In genomic region chr5:32232441-32233219, GRCh38 we compare ENCODE assay signal across 8 cellular contexts.
DNase-seq lines count a peak whose midpoint lies in the region; ATAC-seq and TF ChIP-seq lines count a peak whose summit lies in the region.

No MANE protein-coding gene starts in this region.

- ATAC-seq in GM18870 (IDR thresholded peaks at IDR 0.05; ENCODE audit: unreplicated experiment) (peak; percentile 74), HG03135 (IDR thresholded peaks at IDR 0.05; ENCODE audit: unreplicated experiment) (peak; percentile 84)

- H3K27me3 ChIP-seq in layer of hippocampus (ENCODE audit: control insufficient read depth, insufficient read depth, low read length), result no peaks in the 10 kb centered on the region

- no peak overlapping the region for H3K4me3 ChIP-seq in AG09309 (ENCODE audit: control insufficient read depth, low read depth, low read length)

- DNase-seq in AG09309 (ENCODE audit: low read depth), result peak; percentile 20
- DNase-seq in NCI-H226, result peak; percentile 14
- DNase-seq in activated CD4-positive, alpha-beta T cell treated with anti-CD3 and anti-CD28 coated beads for 1 hour, result peak; percentile 65
- peak; percentile 92 for DNase-seq in cerebellar cortex (ENCODE audit: low spot score)
- DNase-seq in stimulated activated CD4-positive, alpha-beta T cell treated with anti-CD3 and anti-CD28 coated beads, Interleukin-1b, Interleukin-23, amount 100 ng/mL, for 48 hours, result peak; percentile 75

- H3K27ac ChIP-seq in layer of hippocampus (ENCODE audit: low read depth, low read length), result peak overlapping the region; percentile 27

- peak; percentile 87 for TF ChIP-seq CTCF in AG09309 (IDR thresholded peaks at IDR 0.05; ENCODE audit: control insufficient read depth, insufficient read depth, low read depth, low read length, missing control alignments)

Comparison
In these comparisons a context has a peak if more than half of its experiments do, and no peak if none do; other contexts are left out.
1. DNase-seq: peak in every context shown above with its lines; median percentile 92 in cerebellar cortex; 75 in stimulated activated CD4-positive, alpha-beta T cell treated with anti-CD3 and anti-CD28 coated beads, Interleukin-1b, Interleukin-23, amount 100 ng/mL, for 48 hours; 65 in activated CD4-positive, alpha-beta T cell treated with anti-CD3 and anti-CD28 coated beads for 1 hour; 20 in AG09309; 14 in NCI-H226.